In genomic region chr15:48343865-48344264, GRCh38 we compare ENCODE assay signal across 17 cellular contexts. TPM values are rescaled to one million over a fixed set of nuclear protein-coding genes. Genes with fewer than 3 reads are reported as not detected.
DNase-seq lines count a peak whose midpoint lies in the region; ATAC-seq and TF ChIP-seq lines count a peak whose summit lies in the region.
"Had no signal": no experiment of that assay in that cellular context is flagged by ENCODE, and none has a peak within 500 bp of the region (broad histone marks: within the 10 kb centered on the region; RNA-seq: fewer than 3 reads in every experiment).

No MANE protein-coding gene starts in this region.

- H3K27ac ChIP-seq in H9 (ENCODE audit: insufficient read length, low read depth, low read length) (no peak overlapping the region), dorsolateral prefrontal cortex (no peak overlapping the region)
- H3K27ac ChIP-seq: BLaER1 had no signal

- no peak overlapping the region for H3K4me3 Mint-ChIP-seq in activated naive CD4-positive, alpha-beta T cell treated with anti-CD3 and anti-CD28 coated beads, Interleukin-2, amount 10 ng/mL, durations not matched to agents 7 days and 5 days
- H3K4me3 Mint-ChIP-seq in H9 (no peak overlapping the region), WTC11 (no peak overlapping the region)
- H3K4me3 Mint-ChIP-seq: CD14-positive monocyte; CD4-positive, alpha-beta memory T cell had no signal

- TF ChIP-seq CTCF in H9 (conservative IDR thresholded peaks at IDR 0.05): no peak
- no peak for TF ChIP-seq CTCF in WTC11 (IDR thresholded peaks at IDR 0.05)
- TF ChIP-seq CTCF in dorsolateral prefrontal cortex (IDR thresholded peaks at IDR 0.05 in 54 of 56, conservative IDR thresholded peaks at IDR 0.05 in 2 of 56; ENCODE audit: low read depth in 1 of 56, partially characterized antibody in 56 of 56): no peak

- H3K23me2 ChIP-seq in H9 (ENCODE audit: insufficient read length, low read depth, low read length, poor library complexity, severe bottlenecking): no peaks in the 10 kb centered on the region

- intact Hi-C loops in dorsolateral prefrontal cortex (cut with DNase I): no loop called here

- H4K20me1 ChIP-seq in H9 (ENCODE audit: control insufficient read depth, insufficient read depth, insufficient read length): no peaks in the 10 kb centered on the region

- no peak overlapping the region for H2AFZ ChIP-seq in H9 (ENCODE audit: low read length)

- H3K9me3 Mint-ChIP-seq in activated naive CD4-positive, alpha-beta T cell treated with anti-CD3 and anti-CD28 coated beads, Interleukin-2, amount 10 ng/mL, durations not matched to agents 7 days and 5 days: no peaks in the 10 kb centered on the region
- H3K9me3 Mint-ChIP-seq in H9 (no peaks in the 10 kb centered on the region), WTC11 (no peaks in the 10 kb centered on the region)
- H3K9me3 Mint-ChIP-seq: CD14-positive monocyte; CD4-positive, alpha-beta memory T cell had no signal

- peak overlapping the region; percentile 69 for H3K27ac Mint-ChIP-seq in activated naive CD4-positive, alpha-beta T cell treated with anti-CD3 and anti-CD28 coated beads, Interleukin-2, amount 10 ng/mL, durations not matched to agents 7 days and 5 days
- peak overlapping the region in 2 of 3 experiments; percentile 1 to 11; a peak in 1 of 7 replicates for H3K27ac Mint-ChIP-seq in H9
- H3K27ac Mint-ChIP-seq in WTC11: no peak overlapping the region
- H3K27ac Mint-ChIP-seq: CD14-positive monocyte had no signal

- H2BK12ac ChIP-seq in H9 (ENCODE audit: insufficient read length, low read depth, low read length): no peak overlapping the region

- no peaks in the 10 kb centered on the region for H3K4me1 ChIP-seq in H9 (ENCODE audit: insufficient read depth, low read length)
- H3K4me1 ChIP-seq: BLaER1 had no signal

- H3K27me3 Mint-ChIP-seq in activated naive CD4-positive, alpha-beta T cell treated with anti-CD3 and anti-CD28 coated beads, Interleukin-2, amount 10 ng/mL, durations not matched to agents 7 days and 5 days: no peaks in the 10 kb centered on the region
- H3K27me3 Mint-ChIP-seq in H9 (ENCODE audit: low read depth): no peaks in the 10 kb centered on the region
- no peaks in the 10 kb centered on the region for H3K27me3 Mint-ChIP-seq in WTC11 (ENCODE audit: low read depth)
- H3K27me3 Mint-ChIP-seq: CD4-positive, alpha-beta memory T cell had no signal

- no peak overlapping the region for H2BK5ac ChIP-seq in H9 (ENCODE audit: insufficient read length, low read length)

- no peaks in the 10 kb centered on the region for H3K79me2 ChIP-seq in H9 (ENCODE audit: insufficient read depth, low read length)

- H4K91ac ChIP-seq in H9 (ENCODE audit: insufficient read length, low read depth, low read length): no peak overlapping the region

- no peak overlapping the region for H3K18ac ChIP-seq in H9 (ENCODE audit: insufficient read length, low read depth, low read length)

- WGBS in H9 (ENCODE audit: extremely low coverage, insufficient read length, low lambda C conversion rate): 100% methylated on average over 1 of the region's 6 CpGs

- ATAC-seq in WTC11: no peak
- ATAC-seq in left lobe of liver: no peak

- peaks cover 8% of the 10 kb centered on the region for H3K4me1 Mint-ChIP-seq in activated naive CD4-positive, alpha-beta T cell treated with anti-CD3 and anti-CD28 coated beads, Interleukin-2, amount 10 ng/mL, durations not matched to agents 7 days and 5 days
- peaks cover 8 to 9% of the 10 kb centered on the region in 2 experiments for H3K4me1 Mint-ChIP-seq in H9
- H3K4me1 Mint-ChIP-seq in WTC11: peaks cover 8% of the 10 kb centered on the region
- H3K4me1 Mint-ChIP-seq: CD14-positive monocyte had no signal

- no peaks in the 10 kb centered on the region for H3K9me3 ChIP-seq in H9 (ENCODE audit: control insufficient read depth, low read depth, low read length)
- H3K9me3 ChIP-seq: BLaER1 had no signal

- no peak overlapping the region for H3K4me2 ChIP-seq in H9 (ENCODE audit: insufficient read depth, insufficient read length, low read length)
- H3K4me2 ChIP-seq: BLaER1 had no signal

- H4K8ac ChIP-seq in H9 (replicated peaks; ENCODE audit: insufficient read length, low read depth, low read length): no peak overlapping the region

- H3K23ac ChIP-seq in H9 (ENCODE audit: insufficient read length, low read depth, low read length): no peak overlapping the region

- no peak overlapping the region for H3K4me3 ChIP-seq in dorsolateral prefrontal cortex
- H3K4me3 ChIP-seq: BLaER1 had no signal

- H2BK20ac ChIP-seq in H9 (ENCODE audit: low read depth, low read length, poor library complexity, severe bottlenecking): no peak overlapping the region

- H3K9ac ChIP-seq in H9 (ENCODE audit: extremely low read depth, insufficient read length, low read length): no peak overlapping the region
- H3K9ac ChIP-seq: BLaER1 had no signal

- no peaks in the 10 kb centered on the region for H3K79me1 ChIP-seq in H9 (ENCODE audit: insufficient read depth, low read depth, low read length, poor library complexity, severe bottlenecking)

- no peak for DNase-seq in activated naive CD4-positive, alpha-beta T cell treated with anti-CD3 and anti-CD28 coated beads, Interleukin-2, amount 10 ng/mL, durations not matched to agents 7 days and 5 days
- DNase-seq in activated naive CD4-positive, alpha-beta T cell (lab: John Stamatoyannopoulos, UW): no peak
- DNase-seq in H9 (no peak), WTC11 (ENCODE audit: low spot score) (no peak), left lobe of liver (ENCODE audit: low spot score) (no peak), dorsolateral prefrontal cortex (no peak), NCI-H345 treated with DMSO at 0.1 percent for 48 hours (lab: John Stamatoyannopoulos, UW; ENCODE audit: unreplicated experiment) (no peak)
- DNase-seq: 8988T; CD4-positive, alpha-beta memory T cell; DMS153; DMS79; GF-D8; GOT3; H7; IMR-90 had no signal

- no peak overlapping the region for H3K14ac ChIP-seq in H9 (ENCODE audit: insufficient read depth, low read length)

- H2BK120ac ChIP-seq in H9 (ENCODE audit: low read depth, low read length, poor library complexity, severe bottlenecking): no peak overlapping the region

- POLR2A ChIA-PET in WTC11 (lab: Charles Lee): no interaction called here

- CTCF ChIA-PET in activated naive CD4-positive, alpha-beta T cell treated with anti-CD3 and anti-CD28 coated beads, Interleukin-2, amount 10 ng/mL, durations not matched to agents 7 days and 5 days (lab: Charles Lee): no interaction called here
- CTCF ChIA-PET in WTC11 (lab: Charles Lee): no interaction called here

- no peak overlapping the region for H4K5ac ChIP-seq in H9 (ENCODE audit: insufficient read length, low read depth, low read length)

- H3K56ac ChIP-seq in H9 (ENCODE audit: insufficient read length, low read depth, low read length): no peak overlapping the region

- peaks cover 34% of the 10 kb centered on the region for H3K36me3 Mint-ChIP-seq in activated naive CD4-positive, alpha-beta T cell treated with anti-CD3 and anti-CD28 coated beads, Interleukin-2, amount 10 ng/mL, durations not matched to agents 7 days and 5 days
- peaks cover 7 to 34% (median 30%) of the 10 kb centered on the region in 3 experiments; a peak in 6 of 7 replicates for H3K36me3 Mint-ChIP-seq in H9 (ENCODE audit: insufficient read depth in 1 of 3, low read depth in 3 of 3)
- peaks cover 37% of the 10 kb centered on the region for H3K36me3 Mint-ChIP-seq in WTC11

- H2BK15ac ChIP-seq in H9 (ENCODE audit: low read depth, low read length): no peak overlapping the region

- H2AK5ac ChIP-seq in H9 (ENCODE audit: insufficient read length, low read length): no peak overlapping the region

- H3K27me3 ChIP-seq in H9 (ENCODE audit: insufficient read depth, low read length) (no peaks in the 10 kb centered on the region), dorsolateral prefrontal cortex (no peaks in the 10 kb centered on the region)
- H3K27me3 ChIP-seq: BLaER1 had no signal

- H3T11ph ChIP-seq in H9 (ENCODE audit: low read length): no peak overlapping the region

- H3K4ac ChIP-seq in H9 (ENCODE audit: low read depth, low read length): no peak overlapping the region

TF ChIP-seq in WTC11, 78 proteins besides CTCF, POLR2A, EP300 and RAD21:
- no peak for TF ChIP-seq NFE2L1 (CRISPR knock-in tag; IDR thresholded peaks at IDR 0.05)
- no peak for TF ChIP-seq ZNF317 (CRISPR knock-in tag; IDR thresholded peaks at IDR 0.05; ENCODE audit: borderline replicate concordance, low read depth)
- no peak for TF ChIP-seq GABPB1 (CRISPR knock-in tag; IDR thresholded peaks at IDR 0.05)
- no peak for TF ChIP-seq MAX (CRISPR knock-in tag; IDR thresholded peaks at IDR 0.05)
- peak; percentile 31; the same call in 1 of the 2 replicates for TF ChIP-seq ZNF425 (CRISPR knock-in tag; conservative IDR thresholded peaks at IDR 0.05)
- no peak for TF ChIP-seq NFATC4 (CRISPR knock-in tag; IDR thresholded peaks at IDR 0.05)

RNA-seq across cellular contexts. Expression of gene DUT, which starts 12.6 kb away (rescaled TPM):
- total RNA-seq in H9 (2021): 131 and 137 TPM in 2 replicates
- 195 to 204 TPM (median 195 TPM) in 3 replicates for total RNA-seq in WTC11 (2021)
- 31.0 TPM for total RNA-seq in left lobe of liver
- total RNA-seq in dorsolateral prefrontal cortex: 100 to 1,000 TPM in 5 of 120 experiments, 10 to 100 TPM in 115; 58.8 to 107 (median 83.2) TPM
